In the genomic region with DNA sequence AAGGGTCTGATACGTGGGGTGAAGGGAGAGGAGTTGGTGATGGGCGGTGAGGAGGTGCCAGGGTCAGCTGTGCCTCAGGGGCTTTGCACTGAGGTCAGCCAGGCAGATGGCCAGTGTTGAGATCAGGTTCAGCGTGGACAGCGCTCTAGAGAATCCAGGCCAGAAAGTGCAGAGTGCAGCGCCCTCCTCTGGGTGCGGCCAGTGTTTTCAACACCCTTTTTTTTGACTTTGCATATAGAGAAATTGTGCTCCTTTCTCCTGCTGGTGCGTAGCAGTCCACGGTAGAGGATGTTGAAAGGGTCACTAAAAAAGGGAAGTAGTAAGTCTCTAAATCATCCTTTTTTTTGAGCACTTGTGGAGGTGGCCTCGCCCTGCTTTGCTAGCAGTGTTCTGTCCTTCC, we compare ENCODE assay signal across 10 cellular contexts. TPM values are rescaled to one million over a fixed set of nuclear protein-coding genes. Genes with fewer than 3 reads are reported as not detected.
DNase-seq lines count a peak whose midpoint lies in the region; ATAC-seq and TF ChIP-seq lines count a peak whose summit lies in the region.
"Had no signal": no experiment of that assay in that cellular context is flagged by ENCODE, and none has a peak within 500 bp of the region (broad histone marks: within the 10 kb centered on the region; RNA-seq: fewer than 3 reads in every experiment).

No MANE protein-coding gene starts in this region.

- H3K27ac ChIP-seq in DOHH2 (ENCODE audit: low read depth, low read length), result no peak overlapping the region
- H3K27ac ChIP-seq in naive thymus-derived CD4-positive, alpha-beta T cell (ENCODE audit: low read depth, low read length), result no peak overlapping the region
- no peak overlapping the region for H3K27ac ChIP-seq in breast epithelium

- H3K36me3 ChIP-seq in DOHH2 (ENCODE audit: control insufficient read depth, low read length), result peaks cover 60% of the 10 kb centered on the region
- peaks cover 0 to 68% (median 17%) of the 10 kb centered on the region in 3 experiments for H3K36me3 ChIP-seq in naive thymus-derived CD4-positive, alpha-beta T cell (ENCODE audit: control insufficient read depth in 2 of 3, insufficient read depth in 3 of 3, low read length in 3 of 3)
- H3K36me3 ChIP-seq in breast epithelium, result no peaks in the 10 kb centered on the region

- peaks cover 39% of the 10 kb centered on the region for H3K79me2 ChIP-seq in DOHH2 (ENCODE audit: control insufficient read depth, low read length)

- peaks cover 18% of the 10 kb centered on the region for H3K4me1 ChIP-seq in DOHH2 (ENCODE audit: control insufficient read depth, low read length)
- no peaks in the 10 kb centered on the region for H3K4me1 ChIP-seq in naive thymus-derived CD4-positive, alpha-beta T cell (ENCODE audit: control insufficient read depth in 2 of 2, insufficient read depth in 2 of 2, low read length in 2 of 2)
- H3K4me1 ChIP-seq in breast epithelium, result no peaks in the 10 kb centered on the region

- intact Hi-C loops in naive thymus-derived CD4-positive, alpha-beta T cell (cut with micrococcal nuclease), result no loop called here
- intact Hi-C loops in breast epithelium (cut with DNase I; ENCODE audit: low total_unique reads), result no loop called here

- H3K36me3 Mint-ChIP-seq in naive thymus-derived CD4-positive, alpha-beta T cell, result peaks cover 4 to 50% (median 17%) of the 10 kb centered on the region in 5 donors

- H3K27ac Mint-ChIP-seq in naive thymus-derived CD4-positive, alpha-beta T cell, result peak overlapping the region in 1 of 9 donors; percentile 12

- TF ChIP-seq CTCF in DOHH2 (IDR thresholded peaks at IDR 0.05; ENCODE audit: low read depth, low read length, poor library complexity, severe bottlenecking), result peak; percentile 58
- TF ChIP-seq CTCF in astrocyte of the spinal cord (IDR thresholded peaks at IDR 0.05; ENCODE audit: low read depth, low read length), result peak; percentile 24
- no peak for TF ChIP-seq CTCF in breast epithelium (IDR thresholded peaks at IDR 0.05)

- POLR2A ChIA-PET in naive thymus-derived CD4-positive, alpha-beta T cell (lab: Charles Lee), result no interaction called here

- DNase-seq in astrocyte of the spinal cord (ENCODE audit: low read depth, low spot score) (no peak), SK-N-DZ (ENCODE audit: low spot score) (no peak), breast epithelium (ENCODE audit: low spot score in 2 of 2) (no peak), T-helper 2 cell (no peak)
- DNase-seq in naive thymus-derived CD4-positive, alpha-beta T cell, result no peak
- no peak for DNase-seq in stimulated activated CD4-positive, alpha-beta T cell treated with anti-CD3 and anti-CD28 coated beads, Interleukin-15, amount 100 ng/mL, for 24 hours
- DNase-seq: NCI-H2029 treated with DMSO at 0.1 percent for 48 hours, T-helper 1 cell had no signal

- H3K4me2 ChIP-seq in DOHH2 (ENCODE audit: low read length), result no peak overlapping the region

- no peak for TF ChIP-seq EP300 in Ishikawa (IDR thresholded peaks at IDR 0.05; ENCODE audit: borderline replicate concordance)

- no peak for TF ChIP-seq POLR2A in breast epithelium (IDR thresholded peaks at IDR 0.05)

- H3K4me3 ChIP-seq in DOHH2 (ENCODE audit: low read length), result no peak overlapping the region
- H3K4me3 ChIP-seq in astrocyte of the spinal cord (ENCODE audit: low read depth, low read length), result no peak overlapping the region
- H3K4me3 ChIP-seq in naive thymus-derived CD4-positive, alpha-beta T cell (ENCODE audit: low read length), result no peak overlapping the region
- H3K4me3 ChIP-seq in breast epithelium, result no peak overlapping the region

- CTCF ChIA-PET in naive thymus-derived CD4-positive, alpha-beta T cell (lab: Charles Lee), result no interaction called here

- H3K4me1 Mint-ChIP-seq in naive thymus-derived CD4-positive, alpha-beta T cell, result peaks cover 0 to 8% (median 0%) of the 10 kb centered on the region in 7 donors

- H3K9me2 ChIP-seq in DOHH2 (replicated peaks; ENCODE audit: control insufficient read depth, low read length), result no peaks in the 10 kb centered on the region

- in situ Hi-C loops in astrocyte of the spinal cord (cut with HindIII; ENCODE audit: low sequenced_read_pairs), result no loop called here

- H3K9me3 Mint-ChIP-seq in naive thymus-derived CD4-positive, alpha-beta T cell, result no peaks in the 10 kb centered on the region

- peak; percentile 92 for ATAC-seq in naive thymus-derived CD4-positive, alpha-beta T cell

- H3K27me3 ChIP-seq in DOHH2 (ENCODE audit: control insufficient read depth, low read length) (no peaks in the 10 kb centered on the region), breast epithelium (no peaks in the 10 kb centered on the region)
- H3K27me3 ChIP-seq in naive thymus-derived CD4-positive, alpha-beta T cell (ENCODE audit: control insufficient read depth in 2 of 2, insufficient read depth in 2 of 2, low read length in 2 of 2), result no peaks in the 10 kb centered on the region

- H3F3A ChIP-seq in DOHH2 (ENCODE audit: control insufficient read depth, insufficient read depth), result no peaks in the 10 kb centered on the region

- TF ChIP-seq RAD21 in Ishikawa (IDR thresholded peaks at IDR 0.05; ENCODE audit: low read depth), result peak; percentile 34

- H3K4me3 Mint-ChIP-seq in naive thymus-derived CD4-positive, alpha-beta T cell, result no peak overlapping the region

- H3K27me3 Mint-ChIP-seq in naive thymus-derived CD4-positive, alpha-beta T cell, result no peaks in the 10 kb centered on the region

- peaks cover 2% of the 10 kb centered on the region; the same call in 1 of the 2 replicates for H4K20me1 ChIP-seq in DOHH2 (ENCODE audit: control insufficient read depth, insufficient read depth, low read depth, low read length)

- H3K9me3 ChIP-seq in DOHH2 (ENCODE audit: control insufficient read depth, insufficient read depth, low read length), result no peaks in the 10 kb centered on the region
- H3K9me3 ChIP-seq in naive thymus-derived CD4-positive, alpha-beta T cell (ENCODE audit: control insufficient read depth in 2 of 3, low read length in 3 of 3), result no peaks in the 10 kb centered on the region
- no peaks in the 10 kb centered on the region for H3K9me3 ChIP-seq in breast epithelium

TF ChIP-seq in Ishikawa, 13 proteins besides CTCF, POLR2A, EP300 and RAD21:
- TF ChIP-seq TEAD4 (IDR thresholded peaks at IDR 0.05) (no peak), EGR1 (IDR thresholded peaks at IDR 0.05) (no peak)
- TF ChIP-seq, protein P1, sequence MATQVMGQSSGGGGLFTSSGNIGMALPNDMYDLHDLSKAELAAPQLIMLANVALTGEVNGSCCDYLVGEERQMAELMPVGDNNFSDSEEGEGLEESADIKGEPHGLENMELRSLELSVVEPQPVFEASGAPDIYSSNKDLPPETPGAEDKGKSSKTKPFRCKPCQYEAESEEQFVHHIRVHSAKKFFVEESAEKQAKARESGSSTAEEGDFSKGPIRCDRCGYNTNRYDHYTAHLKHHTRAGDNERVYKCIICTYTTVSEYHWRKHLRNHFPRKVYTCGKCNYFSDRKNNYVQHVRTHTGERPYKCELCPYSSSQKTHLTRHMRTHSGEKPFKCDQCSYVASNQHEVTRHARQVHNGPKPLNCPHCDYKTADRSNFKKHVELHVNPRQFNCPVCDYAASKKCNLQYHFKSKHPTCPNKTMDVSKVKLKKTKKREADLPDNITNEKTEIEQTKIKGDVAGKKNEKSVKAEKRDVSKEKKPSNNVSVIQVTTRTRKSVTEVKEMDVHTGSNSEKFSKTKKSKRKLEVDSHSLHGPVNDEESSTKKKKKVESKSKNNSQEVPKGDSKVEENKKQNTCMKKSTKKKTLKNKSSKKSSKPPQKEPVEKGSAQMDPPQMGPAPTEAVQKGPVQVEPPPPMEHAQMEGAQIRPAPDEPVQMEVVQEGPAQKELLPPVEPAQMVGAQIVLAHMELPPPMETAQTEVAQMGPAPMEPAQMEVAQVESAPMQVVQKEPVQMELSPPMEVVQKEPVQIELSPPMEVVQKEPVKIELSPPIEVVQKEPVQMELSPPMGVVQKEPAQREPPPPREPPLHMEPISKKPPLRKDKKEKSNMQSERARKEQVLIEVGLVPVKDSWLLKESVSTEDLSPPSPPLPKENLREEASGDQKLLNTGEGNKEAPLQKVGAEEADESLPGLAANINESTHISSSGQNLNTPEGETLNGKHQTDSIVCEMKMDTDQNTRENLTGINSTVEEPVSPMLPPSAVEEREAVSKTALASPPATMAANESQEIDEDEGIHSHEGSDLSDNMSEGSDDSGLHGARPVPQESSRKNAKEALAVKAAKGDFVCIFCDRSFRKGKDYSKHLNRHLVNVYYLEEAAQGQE (IDR thresholded peaks at IDR 0.05; ENCODE audit: low read depth), result peak; percentile 73
TF ChIP-seq in Ishikawa: peak in this region for 1.

RNA-seq across cellular contexts. Expression of a gene that starts 53.9 kb away (rescaled TPM):
- 10 to 100 TPM; 43.6 to 81.2 (median 68.5) TPM for total RNA-seq in naive thymus-derived CD4-positive, alpha-beta T cell
- 10 to 100 TPM; 17.2 to 28.9 TPM for polyA plus RNA-seq in naive thymus-derived CD4-positive, alpha-beta T cell
- polyA plus RNA-seq in SK-N-DZ (2014; cell fraction: cytosol; rRNA removed), result 19.1 and 26.6 TPM in 2 replicates
- 27.9 and 35.3 TPM in 2 replicates for polyA plus RNA-seq in SK-N-DZ (2014; cell fraction: nucleus; rRNA removed)
- 10 to 100 TPM; 21.9 to 45.4 (median 32.4) TPM for total RNA-seq in breast epithelium

Comparison
In these comparisons a context has a peak if more than half of its experiments do, and no peak if none do; other contexts are left out.
1. CTCF ChIP-seq: peak in DOHH2 (single experiment) and astrocyte of the spinal cord (single experiment); none in breast epithelium (0 of 3).